Comparison of ENCODE assay signal across 1 cellular context in genomic region chr1:229625893-229626831, GRCh38.
TF ChIP-seq lines count a peak whose summit lies in the region.

TAF5L (minus strand) TSS chr1:229626122; CDS start chr1:229614482, 11,640 bp downstream.
URB2 (plus strand) TSS chr1:229626247; CDS start chr1:229627634, 1,387 bp downstream.

TF ChIP-seq in GM23338, 12 proteins besides CTCF, POLR2A, EP300 and RAD21 (continued from another document):
- TF ChIP-seq ZNF462 (CRISPR knock-in tag; IDR thresholded peaks at IDR 0.05) = no peak
- TF ChIP-seq NANOG (IDR thresholded peaks at IDR 0.05; ENCODE audit: borderline replicate concordance) = no peak
TF ChIP-seq in GM23338: peak in this region for 3.
